2 cellular contexts compared by ENCODE assay signal in the genomic region with DNA sequence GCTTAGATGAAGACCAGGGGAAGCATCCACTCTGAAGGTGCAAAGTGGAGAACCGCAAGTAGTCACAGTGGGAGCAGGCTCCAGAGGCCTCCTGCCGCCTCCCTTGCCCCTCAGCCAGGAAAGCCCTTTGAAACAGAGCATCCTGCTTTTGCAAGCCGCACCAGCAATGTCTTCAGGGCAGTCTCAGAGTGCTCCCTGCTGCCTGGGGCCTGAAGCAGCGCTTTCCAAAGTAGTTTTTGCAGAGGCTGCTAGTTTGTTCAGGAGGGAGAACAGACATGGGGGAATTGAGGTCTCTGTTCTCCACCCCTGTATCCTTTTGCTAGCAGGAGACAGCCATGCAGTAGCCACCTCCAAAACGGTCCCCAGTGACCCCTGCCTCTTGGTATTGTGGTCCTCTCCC.
TF ChIP-seq lines count a peak whose summit lies in the region.

No MANE protein-coding gene starts in this region.

TF ChIP-seq in GM23338, 12 proteins besides CTCF, POLR2A, EP300 and RAD21 (continued from another document and continues in another):
- TF ChIP-seq, protein P1, sequence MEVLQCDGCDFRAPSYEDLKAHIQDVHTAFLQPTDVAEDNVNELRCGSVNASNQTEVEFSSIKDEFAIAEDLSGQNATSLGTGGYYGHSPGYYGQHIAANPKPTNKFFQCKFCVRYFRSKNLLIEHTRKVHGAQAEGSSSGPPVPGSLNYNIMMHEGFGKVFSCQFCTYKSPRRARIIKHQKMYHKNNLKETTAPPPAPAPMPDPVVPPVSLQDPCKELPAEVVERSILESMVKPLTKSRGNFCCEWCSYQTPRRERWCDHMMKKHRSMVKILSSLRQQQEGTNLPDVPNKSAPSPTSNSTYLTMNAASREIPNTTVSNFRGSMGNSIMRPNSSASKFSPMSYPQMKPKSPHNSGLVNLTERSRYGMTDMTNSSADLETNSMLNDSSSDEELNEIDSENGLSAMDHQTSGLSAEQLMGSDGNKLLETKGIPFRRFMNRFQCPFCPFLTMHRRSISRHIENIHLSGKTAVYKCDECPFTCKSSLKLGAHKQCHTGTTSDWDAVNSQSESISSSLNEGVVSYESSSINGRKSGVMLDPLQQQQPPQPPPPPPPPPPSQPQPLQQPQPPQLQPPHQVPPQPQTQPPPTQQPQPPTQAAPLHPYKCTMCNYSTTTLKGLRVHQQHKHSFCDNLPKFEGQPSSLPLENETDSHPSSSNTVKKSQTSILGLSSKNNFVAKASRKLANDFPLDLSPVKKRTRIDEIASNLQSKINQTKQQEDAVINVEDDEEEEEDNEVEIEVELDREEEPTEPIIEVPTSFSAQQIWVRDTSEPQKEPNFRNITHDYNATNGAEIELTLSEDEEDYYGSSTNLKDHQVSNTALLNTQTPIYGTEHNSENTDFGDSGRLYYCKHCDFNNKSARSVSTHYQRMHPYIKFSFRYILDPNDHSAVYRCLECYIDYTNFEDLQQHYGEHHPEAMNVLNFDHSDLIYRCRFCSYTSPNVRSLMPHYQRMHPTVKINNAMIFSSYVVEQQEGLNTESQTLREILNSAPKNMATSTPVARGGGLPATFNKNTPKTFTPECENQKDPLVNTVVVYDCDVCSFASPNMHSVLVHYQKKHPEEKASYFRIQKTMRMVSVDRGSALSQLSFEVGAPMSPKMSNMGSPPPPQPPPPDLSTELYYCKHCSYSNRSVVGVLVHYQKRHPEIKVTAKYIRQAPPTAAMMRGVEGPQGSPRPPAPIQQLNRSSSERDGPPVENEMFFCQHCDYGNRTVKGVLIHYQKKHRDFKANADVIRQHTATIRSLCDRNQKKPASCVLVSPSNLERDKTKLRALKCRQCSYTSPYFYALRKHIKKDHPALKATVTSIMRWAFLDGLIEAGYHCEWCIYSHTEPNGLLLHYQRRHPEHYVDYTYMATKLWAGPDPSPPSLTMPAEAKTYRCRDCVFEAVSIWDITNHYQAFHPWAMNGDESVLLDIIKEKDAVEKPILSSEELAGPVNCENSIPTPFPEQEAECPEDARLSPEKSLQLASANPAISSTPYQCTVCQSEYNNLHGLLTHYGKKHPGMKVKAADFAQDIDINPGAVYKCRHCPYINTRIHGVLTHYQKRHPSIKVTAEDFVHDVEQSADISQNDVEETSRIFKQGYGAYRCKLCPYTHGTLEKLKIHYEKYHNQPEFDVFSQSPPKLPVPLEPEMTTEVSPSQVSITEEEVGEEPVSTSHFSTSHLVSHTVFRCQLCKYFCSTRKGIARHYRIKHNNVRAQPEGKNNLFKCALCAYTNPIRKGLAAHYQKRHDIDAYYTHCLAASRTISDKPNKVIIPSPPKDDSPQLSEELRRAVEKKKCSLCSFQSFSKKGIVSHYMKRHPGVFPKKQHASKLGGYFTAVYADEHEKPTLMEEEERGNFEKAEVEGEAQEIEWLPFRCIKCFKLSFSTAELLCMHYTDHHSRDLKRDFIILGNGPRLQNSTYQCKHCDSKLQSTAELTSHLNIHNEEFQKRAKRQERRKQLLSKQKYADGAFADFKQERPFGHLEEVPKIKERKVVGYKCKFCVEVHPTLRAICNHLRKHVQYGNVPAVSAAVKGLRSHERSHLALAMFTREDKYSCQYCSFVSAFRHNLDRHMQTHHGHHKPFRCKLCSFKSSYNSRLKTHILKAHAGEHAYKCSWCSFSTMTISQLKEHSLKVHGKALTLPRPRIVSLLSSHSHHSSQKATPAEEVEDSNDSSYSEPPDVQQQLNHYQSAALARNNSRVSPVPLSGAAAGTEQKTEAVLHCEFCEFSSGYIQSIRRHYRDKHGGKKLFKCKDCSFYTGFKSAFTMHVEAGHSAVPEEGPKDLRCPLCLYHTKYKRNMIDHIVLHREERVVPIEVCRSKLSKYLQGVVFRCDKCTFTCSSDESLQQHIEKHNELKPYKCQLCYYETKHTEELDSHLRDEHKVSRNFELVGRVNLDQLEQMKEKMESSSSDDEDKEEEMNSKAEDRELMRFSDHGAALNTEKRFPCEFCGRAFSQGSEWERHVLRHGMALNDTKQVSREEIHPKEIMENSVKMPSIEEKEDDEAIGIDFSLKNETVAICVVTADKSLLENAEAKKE (CRISPR knock-in tag; IDR thresholded peaks at IDR 0.05) = no peak
- TF ChIP-seq POLR2AphosphoS5 (IDR thresholded peaks at IDR 0.05; ENCODE audit: low read depth) (no peak), ZNF114 (CRISPR knock-in tag; IDR thresholded peaks at IDR 0.05) (no peak), CREB1 (CRISPR knock-in tag; IDR thresholded peaks at IDR 0.05; ENCODE audit: low read depth) (no peak), ETS1 (IDR thresholded peaks at IDR 0.05) (no peak), REST (IDR thresholded peaks at IDR 0.05; ENCODE audit: unreplicated experiment) (no peak), JUNB (IDR thresholded peaks at IDR 0.05; ENCODE audit: unreplicated experiment) (no peak), STAT1 (IDR thresholded peaks at IDR 0.05; ENCODE audit: unreplicated experiment) (no peak), ZNF331 (CRISPR knock-in tag; IDR thresholded peaks at IDR 0.05; ENCODE audit: low read depth) (no peak), EZH2phosphoT487 (IDR thresholded peaks at IDR 0.05; ENCODE audit: unreplicated experiment) (no peak)

TF ChIP-seq in H1, 55 proteins besides CTCF, POLR2A, EP300 and RAD21 (continued from another document):
- TF ChIP-seq BCL11A (IDR thresholded peaks at IDR 0.05; ENCODE audit: low read depth in 2 of 2, low read length in 2 of 2) (no peak), ATF3 (IDR thresholded peaks at IDR 0.05; ENCODE audit: insufficient read depth, low read depth, low read length) (no peak), CEBPB (IDR thresholded peaks at IDR 0.05; ENCODE audit: low read depth, low read length) (no peak), HDAC6 (IDR thresholded peaks at IDR 0.05; ENCODE audit: low read depth, low read length) (no peak), SRF (IDR thresholded peaks at IDR 0.05; ENCODE audit: low read depth, low read length) (no peak), EGR1 (IDR thresholded peaks at IDR 0.05; ENCODE audit: borderline replicate concordance, low read depth, low read length) (no peak)
- TF ChIP-seq, protein P2, sequence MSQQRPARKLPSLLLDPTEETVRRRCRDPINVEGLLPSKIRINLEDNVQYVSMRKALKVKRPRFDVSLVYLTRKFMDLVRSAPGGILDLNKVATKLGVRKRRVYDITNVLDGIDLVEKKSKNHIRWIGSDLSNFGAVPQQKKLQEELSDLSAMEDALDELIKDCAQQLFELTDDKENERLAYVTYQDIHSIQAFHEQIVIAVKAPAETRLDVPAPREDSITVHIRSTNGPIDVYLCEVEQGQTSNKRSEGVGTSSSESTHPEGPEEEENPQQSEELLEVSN (IDR thresholded peaks at IDR 0.05) = no peak
